Comparison of ENCODE assay signal across 20 cellular contexts in genomic region chr9:73911814-73912213, GRCh38.
DNase-seq lines count a peak whose midpoint lies in the region; ATAC-seq, FAIRE-seq and TF ChIP-seq lines count a peak whose summit lies in the region.
"Had no signal": no experiment of that assay in that cellular context is flagged by ENCODE, and none has a peak within 500 bp of the region (broad histone marks: within the 10 kb centered on the region; RNA-seq: fewer than 3 reads in every experiment).

No MANE protein-coding gene starts in this region.

- in situ Hi-C loops in HepG2 (cut with HindIII; ENCODE audit: extremely low pct_ligation_motif_present, low pct_unique_long_range_greater_than_20kb): no loop called here

- no peak for DNase-seq in right lobe of liver
- DNase-seq in HepG2 (ENCODE audit: low spot score): no peak
- peak; percentile 19 for DNase-seq in adipocyte (ENCODE audit: low read depth)
- peak; percentile 68 for DNase-seq in retinal pigment epithelial cell (ENCODE audit: low read depth)
- no peak for DNase-seq in activated CD4-positive, CD25-positive, alpha-beta regulatory T cell treated with anti-CD3 and anti-CD28 coated beads, Interleukin-2, amount 50 U/mL, for 72 hours
- DNase-seq: ACHN; BE2C; C1 segment of cervical spinal cord; CD4-positive, CD25-positive, alpha-beta regulatory T cell; CD8-positive, alpha-beta memory T cell; COR-L47; GDM1; H9 had no signal

- CTCF ChIA-PET in HepG2 (lab: Yijun Ruan, JAX; ENCODE audit: low intra/inter-chr PET ratio, low total read pairs): no interaction called here

- no TSS peak for BruUV-seq in HepG2 (replicated peaks; lab: Mats Ljungman, UMichigan)

- H3K79me2 ChIP-seq in HepG2 (ENCODE audit: insufficient read depth, low read length): no peaks in the 10 kb centered on the region

- H3K9ac ChIP-seq in HepG2 (ENCODE audit: insufficient read depth, low read depth, low read length) (no peak overlapping the region), adipocyte (ENCODE audit: low read length) (no peak overlapping the region)

- H3K4me1 ChIP-seq in right lobe of liver: peaks cover 0 to 6% (median 3%) of the 10 kb centered on the region in 4 donors
- H3K4me1 ChIP-seq in HepG2 (ENCODE audit: insufficient read depth, low read length): no peaks in the 10 kb centered on the region
- H3K4me1 ChIP-seq in adipocyte (ENCODE audit: control insufficient read depth, insufficient read depth, low read length): no peaks in the 10 kb centered on the region
- H3K4me1 ChIP-seq: BE2C had no signal

- H3K4me3 ChIP-seq in right lobe of liver (no peak overlapping the region), HepG2 (replicated peaks in 1 of 3; ENCODE audit: insufficient read depth in 1 of 3, low read depth in 2 of 3, low read length in 3 of 3) (no peak overlapping the region), adipocyte (ENCODE audit: low read length) (no peak overlapping the region), retinal pigment epithelial cell (ENCODE audit: low read length) (no peak overlapping the region)

- WGBS in right lobe of liver (ENCODE audit: insufficient coverage, low coverage, low lambda C conversion rate, missing lambda C conversion rate): 43% methylated on average over 3 of the region's 3 CpGs
- WGBS in HepG2 (ENCODE audit: low lambda C conversion rate): 48% methylated on average over 3 of the region's 3 CpGs

- no peak for TF ChIP-seq POLR2A in right lobe of liver (IDR thresholded peaks at IDR 0.05)
- no peak for TF ChIP-seq POLR2A in HepG2 (IDR thresholded peaks at IDR 0.05; ENCODE audit: insufficient read depth in 1 of 2, low read depth in 2 of 2, low read length in 2 of 2)

- TF ChIP-seq CTCF in right lobe of liver (IDR thresholded peaks at IDR 0.05): no peak
- no peak for TF ChIP-seq CTCF in HepG2 (CRISPR knock-in tag; IDR thresholded peaks at IDR 0.05)
- TF ChIP-seq CTCF in retinal pigment epithelial cell (conservative IDR thresholded peaks at IDR 0.05; ENCODE audit: low read depth, low read length): no peak

- intact Hi-C loops in right lobe of liver (cut with DNase I): no loop called here
- intact Hi-C loops in HepG2 (cut with micrococcal nuclease; ENCODE audit: unreplicated experiment): no loop called here

- H3K36me3 ChIP-seq in right lobe of liver (no peaks in the 10 kb centered on the region), HepG2 (replicated peaks in 1 of 2; ENCODE audit: control insufficient read depth in 1 of 2, insufficient read depth in 2 of 2, low read length in 2 of 2) (no peaks in the 10 kb centered on the region), adipocyte (ENCODE audit: control insufficient read depth, insufficient read depth, low read length, severe bottlenecking) (no peaks in the 10 kb centered on the region)
- H3K36me3 ChIP-seq: BE2C had no signal

- H2AFZ ChIP-seq in HepG2 (ENCODE audit: low read length): no peak overlapping the region

- H3K27ac ChIP-seq in right lobe of liver (no peak overlapping the region), HepG2 (ENCODE audit: extremely low read length, insufficient read depth, low read length) (no peak overlapping the region)

- FAIRE-seq in HepG2 (lab: Jason Lieb, UNC) (no peak), colon (lab: Jason Lieb, UNC) (peak; percentile 53)
- FAIRE-seq: D721Med, GM12892, GM18507, H1 had no signal

- H3K9me3 ChIP-seq in right lobe of liver: no peaks in the 10 kb centered on the region
- H3K9me3 ChIP-seq in HepG2 (ENCODE audit: low read length): no peaks in the 10 kb centered on the region
- no peaks in the 10 kb centered on the region for H3K9me3 ChIP-seq in adipocyte (ENCODE audit: control insufficient read depth, low read length)
- H3K9me3 ChIP-seq: BE2C had no signal

- TF ChIP-seq EP300 in HepG2 (IDR thresholded peaks at IDR 0.05; ENCODE audit: low read depth in 2 of 2, low read length in 2 of 2) (no peak), HepG2 (CRISPR knock-in tag; IDR thresholded peaks at IDR 0.05; ENCODE audit: borderline replicate concordance) (no peak)

- ATAC-seq in right lobe of liver: peak in 3 of 4 donors; percentile 21 to 65 (median 33)
- no peak for ATAC-seq in HepG2
- ATAC-seq in HG02588 (IDR thresholded peaks at IDR 0.05; ENCODE audit: unreplicated experiment): no peak
- ATAC-seq in GM21447 (IDR thresholded peaks at IDR 0.05; ENCODE audit: unreplicated experiment): no peak

- POLR2A ChIA-PET in HepG2 (lab: Yijun Ruan, JAX): no interaction called here

- H4K20me1 ChIP-seq in HepG2 (ENCODE audit: insufficient read depth, low read length): no peaks in the 10 kb centered on the region

- H3K27me3 ChIP-seq in right lobe of liver (no peaks in the 10 kb centered on the region), HepG2 (ENCODE audit: control insufficient read depth in 1 of 2, insufficient read depth in 2 of 2, low read length in 2 of 2) (no peaks in the 10 kb centered on the region), adipocyte (replicated peaks; ENCODE audit: control insufficient read depth, insufficient read depth, low read length) (no peaks in the 10 kb centered on the region)
- H3K27me3 ChIP-seq: BE2C had no signal

- H3K4me2 ChIP-seq in HepG2 (ENCODE audit: low read depth, low read length): no peak overlapping the region

- TF ChIP-seq RAD21 in HepG2 (CRISPR knock-in tag; IDR thresholded peaks at IDR 0.05): no peak

TF ChIP-seq in HepG2, 621 proteins besides CTCF, POLR2A, EP300 and RAD21:
- TF ChIP-seq, protein P1, sequence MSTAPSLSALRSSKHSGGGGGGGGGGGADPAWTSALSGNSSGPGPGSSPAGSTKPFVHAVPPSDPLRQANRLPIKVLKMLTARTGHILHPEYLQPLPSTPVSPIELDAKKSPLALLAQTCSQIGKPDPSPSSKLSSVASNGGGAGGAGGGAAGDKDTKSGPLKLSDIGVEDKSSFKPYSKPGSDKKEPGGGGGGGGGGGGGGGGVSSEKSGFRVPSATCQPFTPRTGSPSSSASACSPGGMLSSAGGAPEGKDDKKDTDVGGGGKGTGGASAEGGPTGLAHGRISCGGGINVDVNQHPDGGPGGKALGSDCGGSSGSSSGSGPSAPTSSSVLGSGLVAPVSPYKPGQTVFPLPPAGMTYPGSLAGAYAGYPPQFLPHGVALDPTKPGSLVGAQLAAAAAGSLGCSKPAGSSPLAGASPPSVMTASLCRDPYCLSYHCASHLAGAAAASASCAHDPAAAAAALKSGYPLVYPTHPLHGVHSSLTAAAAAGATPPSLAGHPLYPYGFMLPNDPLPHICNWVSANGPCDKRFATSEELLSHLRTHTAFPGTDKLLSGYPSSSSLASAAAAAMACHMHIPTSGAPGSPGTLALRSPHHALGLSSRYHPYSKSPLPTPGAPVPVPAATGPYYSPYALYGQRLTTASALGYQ (CRISPR knock-in tag; IDR thresholded peaks at IDR 0.05): no peak
- TF ChIP-seq NFE2L1 (CRISPR knock-in tag; IDR thresholded peaks at IDR 0.05; ENCODE audit: borderline replicate concordance) (no peak), ZNF563 (CRISPR knock-in tag; IDR thresholded peaks at IDR 0.05) (no peak), HNF4G (IDR thresholded peaks at IDR 0.05; ENCODE audit: borderline replicate concordance, low read depth, low read length) (no peak), HNF4G (CRISPR knock-in tag; IDR thresholded peaks at IDR 0.05; ENCODE audit: borderline replicate concordance, low read depth) (no peak), KAT7 (CRISPR knock-in tag; IDR thresholded peaks at IDR 0.05; ENCODE audit: borderline replicate concordance) (no peak), SNAI1 (CRISPR knock-in tag; IDR thresholded peaks at IDR 0.05; ENCODE audit: borderline replicate concordance) (no peak)

Comparison
In these comparisons a context has a peak if more than half of its experiments do, and no peak if none do; other contexts are left out.
1. ATAC-seq: peak in right lobe of liver (3 of 4); none in HepG2 (single experiment), HG02588 (single experiment) and GM21447 (single experiment).
2. DNase-seq: peak in adipocyte (single experiment) and retinal pigment epithelial cell (single experiment); none in right lobe of liver (0 of 3), HepG2 (single experiment) and activated CD4-positive, CD25-positive, alpha-beta regulatory T cell treated with anti-CD3 and anti-CD28 coated beads, Interleukin-2, amount 50 U/mL, for 72 hours (single experiment).